Comparison of ENCODE assay signal across 6 cellular contexts in genomic region chr9:8887369-8887768, GRCh38.
"Had no signal": no experiment of that assay in that cellular context is flagged by ENCODE, and none has a peak within 500 bp of the region (broad histone marks: within the 10 kb centered on the region; RNA-seq: fewer than 3 reads in every experiment).

No MANE protein-coding gene starts in this region.

- H3K4me3 ChIP-seq: GM23248, HAP-1 had no signal

- H3K36me3 ChIP-seq: HAP-1 had no signal

- H3K9ac ChIP-seq: GM23248 had no signal

- H3K9me3 ChIP-seq: HAP-1 had no signal

- H3K27ac ChIP-seq: GM23248 had no signal

- ATAC-seq: HCT116 had no signal

- H3K4me1 ChIP-seq: HAP-1 had no signal

- DNase-seq: GM23248, GOT3, H7, IMR-90 had no signal
